25 cellular contexts compared by ENCODE assay signal in genomic region chr16:8760021-8760420, GRCh38.
"Had no signal": no experiment of that assay in that cellular context is flagged by ENCODE, and none has a peak within 500 bp of the region (broad histone marks: within the 10 kb centered on the region; RNA-seq: fewer than 3 reads in every experiment).

No MANE protein-coding gene starts in this region.

- H3K36me3 Mint-ChIP-seq: activated CD8-positive, alpha-beta memory T cell treated with anti-CD3 and anti-CD28 coated beads, Interleukin-2, amount 10 ng/mL, durations not matched to agents 7 days and 5 days; activated naive CD4-positive, alpha-beta T cell treated with anti-CD3 and anti-CD28 coated beads, Interleukin-2, amount 50 U/mL, for 72 hours had no signal

- H3K4me1 Mint-ChIP-seq: activated CD8-positive, alpha-beta memory T cell treated with anti-CD3 and anti-CD28 coated beads, Interleukin-2, amount 10 ng/mL, durations not matched to agents 7 days and 5 days; activated naive CD8-positive, alpha-beta T cell treated with anti-CD3 and anti-CD28 coated beads, Interleukin-2, amount 50 U/mL, for 24 hours; brain; T-cell had no signal

- H3K9me3 Mint-ChIP-seq: activated naive CD4-positive, alpha-beta T cell treated with anti-CD3 and anti-CD28 coated beads, Interleukin-2, amount 50 U/mL, for 72 hours; activated naive CD8-positive, alpha-beta T cell treated with anti-CD3 and anti-CD28 coated beads, Interleukin-2, amount 50 U/mL, for 24 hours; activated T-cell treated with anti-CD3 and anti-CD28 coated beads, Interleukin-2, amount 50 U/mL, for 4 hours; T-cell had no signal

- H3K4me3 ChIP-seq: SK-N-MC had no signal

- H3K27ac ChIP-seq: SK-N-MC had no signal

- H3K27ac Mint-ChIP-seq: activated CD8-positive, alpha-beta memory T cell treated with anti-CD3 and anti-CD28 coated beads, Interleukin-2, amount 10 ng/mL, durations not matched to agents 7 days and 5 days; activated naive CD4-positive, alpha-beta T cell treated with anti-CD3 and anti-CD28 coated beads, Interleukin-2, amount 50 U/mL, for 72 hours; activated naive CD8-positive, alpha-beta T cell treated with anti-CD3 and anti-CD28 coated beads, Interleukin-2, amount 50 U/mL, for 24 hours; T-cell had no signal

- FAIRE-seq: astrocyte had no signal

- ATAC-seq: activated CD8-positive, alpha-beta memory T cell treated with anti-CD3 and anti-CD28 coated beads, Interleukin-2, amount 10 ng/mL, durations not matched to agents 7 days and 5 days; activated naive CD4-positive, alpha-beta T cell treated with anti-CD3 and anti-CD28 coated beads, Interleukin-2, amount 50 U/mL, for 72 hours; activated naive CD8-positive, alpha-beta T cell treated with anti-CD3 and anti-CD28 coated beads, Interleukin-2, amount 50 U/mL, for 24 hours; activated T-cell treated with anti-CD3 and anti-CD28 coated beads, Interleukin-2, amount 50 U/mL, for 4 hours; Panc1; Right ventricle myocardium inferior; T-cell had no signal

- H3K4me3 Mint-ChIP-seq: activated CD8-positive, alpha-beta memory T cell treated with anti-CD3 and anti-CD28 coated beads, Interleukin-2, amount 10 ng/mL, durations not matched to agents 7 days and 5 days; activated naive CD8-positive, alpha-beta T cell treated with anti-CD3 and anti-CD28 coated beads, Interleukin-2, amount 50 U/mL, for 24 hours; activated T-cell treated with anti-CD3 and anti-CD28 coated beads, Interleukin-2, amount 50 U/mL, for 4 hours; brain; T-cell had no signal

- H3K27me3 Mint-ChIP-seq: activated CD8-positive, alpha-beta memory T cell treated with anti-CD3 and anti-CD28 coated beads, Interleukin-2, amount 10 ng/mL, durations not matched to agents 7 days and 5 days; activated naive CD8-positive, alpha-beta T cell treated with anti-CD3 and anti-CD28 coated beads, Interleukin-2, amount 50 U/mL, for 24 hours; T-cell had no signal

- DNase-seq: activated CD4-positive, alpha-beta T cell treated with anti-CD3 and anti-CD28 coated beads for 48 hours; activated CD4-positive, alpha-beta T cell treated with anti-CD3 and anti-CD28 coated beads, Interleukin-2, amount 50 U/mL, for 4 hours; activated CD4-positive, CD25-positive, alpha-beta regulatory T cell treated with anti-CD3 and anti-CD28 coated beads, Interleukin-2, amount 50 U/mL, for 72 hours; activated CD8-positive, alpha-beta memory T cell treated with anti-CD3 and anti-CD28 coated beads, Interleukin-2, amount 10 ng/mL, durations not matched to agents 7 days and 5 days; activated effector memory CD4-positive, alpha-beta T cell treated with anti-CD3 and anti-CD28 coated beads, Interleukin-2, amount 50 U/mL, for 16 hours; activated naive CD4-positive, alpha-beta T cell treated with Interleukin-2 at 50 U/mL for 16 hours; activated naive CD8-positive, alpha-beta T cell treated with anti-CD3 and anti-CD28 coated beads, Interleukin-2, amount 50 U/mL, for 24 hours; activated T-cell treated with anti-CD3 and anti-CD28 coated beads, Interleukin-2, amount 50 U/mL, for 4 hours; KG1; NCI-H1092; NCI-H1417; NCI-H1930; NCI-H345; NCI-H510A; NCI-H526 treated with DMSO at 0.1 percent for 48 hours; NCI-H82; RPMI8226; T-cell; T-helper 2 cell had no signal
